In genomic region chr15:89217031-89217430, GRCh38 we compare ENCODE assay signal across 8 cellular contexts. TPM values are rescaled to one million over a fixed set of nuclear protein-coding genes. Genes with fewer than 3 reads are reported as not detected.
"Had no signal": no experiment of that assay in that cellular context is flagged by ENCODE, and none has a peak within 500 bp of the region (broad histone marks: within the 10 kb centered on the region; RNA-seq: fewer than 3 reads in every experiment).

No MANE protein-coding gene starts in this region.

- H3K27ac ChIP-seq: GM23248 had no signal

- DNase-seq: GM23248, GOT3, H9, HCEC 1CT, IMR-90, KG1 had no signal

- ATAC-seq: K562 had no signal

RNA-seq across cellular contexts. Expression of gene RLBP1, which starts 4.3 kb away (rescaled TPM):
- total RNA-seq: GM23248, H9, HT-29, IMR-90 had no signal
